ENCODE assay signal across 18 cellular contexts in the genomic region with DNA sequence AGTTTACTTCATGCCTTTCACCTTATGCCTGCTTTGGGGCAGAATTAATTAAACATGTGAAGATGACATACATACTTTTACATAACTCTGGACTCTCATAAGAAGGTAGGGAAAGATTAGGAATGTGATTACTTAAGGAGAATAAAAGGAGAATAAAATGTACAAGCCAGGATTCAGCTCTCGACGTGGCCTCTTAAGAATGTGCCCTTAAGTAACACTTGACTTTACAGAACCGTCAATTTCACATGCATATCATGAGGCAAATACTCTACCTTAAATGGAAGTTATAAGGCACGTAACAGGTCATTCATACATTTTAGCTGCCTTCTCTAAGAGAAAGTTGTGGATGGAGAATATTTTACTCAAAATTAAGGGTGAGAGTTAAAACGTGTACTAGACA.
DNase-seq lines count a peak whose midpoint lies in the region; ATAC-seq, FAIRE-seq and TF ChIP-seq lines count a peak whose summit lies in the region.
"Had no signal": no experiment of that assay in that cellular context is flagged by ENCODE, and none has a peak within 500 bp of the region (broad histone marks: within the 10 kb centered on the region; RNA-seq: fewer than 3 reads in every experiment).

No MANE protein-coding gene starts in this region.

- TF ChIP-seq CTCF in D721Med (IDR thresholded peaks at IDR 0.05; ENCODE audit: insufficient read depth, missing control alignments) (no peak), coronary artery (IDR thresholded peaks at IDR 0.05) (no peak), suprapubic skin (IDR thresholded peaks at IDR 0.05) (no peak), BE2C (IDR thresholded peaks at IDR 0.05; ENCODE audit: low read depth, low read length) (no peak)

- no peak overlapping the region for H3K9ac ChIP-seq in mesendoderm (ENCODE audit: low read length)

- no peaks in the 10 kb centered on the region for H3K79me2 ChIP-seq in mesendoderm (ENCODE audit: control insufficient read depth, insufficient read depth, low read length)

- TF ChIP-seq EP300 in suprapubic skin (IDR thresholded peaks at IDR 0.05), result peak; percentile 59

- H3K27ac ChIP-seq in coronary artery (peak overlapping the region; percentile 34 to 61), mesendoderm (ENCODE audit: low read depth, low read length) (no peak overlapping the region), suprapubic skin (no peak overlapping the region)

- H3K56ac ChIP-seq in mesendoderm (ENCODE audit: low read length), result no peak overlapping the region

- H3K18ac ChIP-seq in mesendoderm (ENCODE audit: low read length), result no peak overlapping the region

- H3K4ac ChIP-seq in mesendoderm (ENCODE audit: low read depth, low read length), result no peak overlapping the region

- H4K8ac ChIP-seq in mesendoderm (ENCODE audit: low read depth, low read length), result no peak overlapping the region

- no peak overlapping the region for H4K5ac ChIP-seq in mesendoderm (ENCODE audit: low read length)

- TF ChIP-seq POLR2A in suprapubic skin (IDR thresholded peaks at IDR 0.05), result no peak

- H3K9me3 ChIP-seq in suprapubic skin (no peaks in the 10 kb centered on the region), BE2C (no peaks in the 10 kb centered on the region)

- H2BK120ac ChIP-seq in mesendoderm (ENCODE audit: low read depth, low read length), result no peak overlapping the region

- no peak overlapping the region for H2AK5ac ChIP-seq in mesendoderm (ENCODE audit: low read length)

- H3K36me3 ChIP-seq in mesendoderm (ENCODE audit: control insufficient read depth, insufficient read depth, low read length), result no peaks in the 10 kb centered on the region
- H3K36me3 ChIP-seq in suprapubic skin, result no peaks in the 10 kb centered on the region
- H3K36me3 ChIP-seq in BE2C, result no peaks in the 10 kb centered on the region

- peak overlapping the region; percentile 99 for H2BK15ac ChIP-seq in mesendoderm (replicated peaks; ENCODE audit: low read depth)

- H3K4me3 ChIP-seq in coronary artery (peak overlapping the region; percentile 16), mesendoderm (ENCODE audit: low read length) (no peak overlapping the region), suprapubic skin (no peak overlapping the region), BE2C (ENCODE audit: low read depth, low read length) (no peak overlapping the region)

- no peak overlapping the region for H3K4me2 ChIP-seq in mesendoderm (ENCODE audit: low read length)

- no peak overlapping the region for H2BK5ac ChIP-seq in mesendoderm (ENCODE audit: low read length)

- no peak for ATAC-seq in GM21526 (IDR thresholded peaks at IDR 0.05; ENCODE audit: low FRiP score, unreplicated experiment)

- no peak overlapping the region for H3K23ac ChIP-seq in mesendoderm (ENCODE audit: low read length)

- no peak for DNase-seq in D721Med (ENCODE audit: insufficient read length, low spot score)
- no peak for DNase-seq in coronary artery (ENCODE audit: low spot score)
- DNase-seq in mesendoderm, result no peak
- no peak for DNase-seq in suprapubic skin (ENCODE audit: low spot score in 2 of 2)
- DNase-seq in GOT3 (lab: John Stamatoyannopoulos, UW), result no peak
- DNase-seq in BE2C, result no peak
- no peak for DNase-seq in DMS79 treated with DMSO at 0.1 percent for 48 hours (lab: John Stamatoyannopoulos, UW)
- DNase-seq: C1 segment of cervical spinal cord, KBM-7, MV-4-11, NCI-H1417 treated with DMSO at 0.1 percent for 48 hours, NCI-H1930, NCI-H2171 treated with DMSO at 0.1 percent for 48 hours, NCI-H748 treated with DMSO at 0.1 percent for 48 hours, RPMI8226 had no signal

- H3K79me1 ChIP-seq in mesendoderm (ENCODE audit: low read length), result no peaks in the 10 kb centered on the region

- H3K27me3 ChIP-seq in mesendoderm (ENCODE audit: insufficient read depth, low read length, poor library complexity) (no peaks in the 10 kb centered on the region), suprapubic skin (no peaks in the 10 kb centered on the region), BE2C (no peaks in the 10 kb centered on the region)

- WGBS in mesendoderm (ENCODE audit: extremely low coverage, insufficient coverage, low lambda C conversion rate), result no CpG with 5 or more reads among the region's 5 CpGs
- WGBS in suprapubic skin, result 60% methylated on average over 5 of the region's 5 CpGs

- peak; percentile 70 for FAIRE-seq in D721Med (lab: Jason Lieb, UNC)
- FAIRE-seq: A204.1, H1 had no signal

- H3K4me1 ChIP-seq in mesendoderm (ENCODE audit: control insufficient read depth, low read depth, low read length) (no peaks in the 10 kb centered on the region), suprapubic skin (no peaks in the 10 kb centered on the region), BE2C (no peaks in the 10 kb centered on the region)

Comparison
In these comparisons a context has a peak if more than half of its experiments do, and no peak if none do; other contexts are left out.
1. H3K27ac ChIP-seq: peak in coronary artery (2 of 2); none in mesendoderm (single experiment) and suprapubic skin (single experiment).